Comparison of ENCODE assay signal across 11 cellular contexts in the genomic region with DNA sequence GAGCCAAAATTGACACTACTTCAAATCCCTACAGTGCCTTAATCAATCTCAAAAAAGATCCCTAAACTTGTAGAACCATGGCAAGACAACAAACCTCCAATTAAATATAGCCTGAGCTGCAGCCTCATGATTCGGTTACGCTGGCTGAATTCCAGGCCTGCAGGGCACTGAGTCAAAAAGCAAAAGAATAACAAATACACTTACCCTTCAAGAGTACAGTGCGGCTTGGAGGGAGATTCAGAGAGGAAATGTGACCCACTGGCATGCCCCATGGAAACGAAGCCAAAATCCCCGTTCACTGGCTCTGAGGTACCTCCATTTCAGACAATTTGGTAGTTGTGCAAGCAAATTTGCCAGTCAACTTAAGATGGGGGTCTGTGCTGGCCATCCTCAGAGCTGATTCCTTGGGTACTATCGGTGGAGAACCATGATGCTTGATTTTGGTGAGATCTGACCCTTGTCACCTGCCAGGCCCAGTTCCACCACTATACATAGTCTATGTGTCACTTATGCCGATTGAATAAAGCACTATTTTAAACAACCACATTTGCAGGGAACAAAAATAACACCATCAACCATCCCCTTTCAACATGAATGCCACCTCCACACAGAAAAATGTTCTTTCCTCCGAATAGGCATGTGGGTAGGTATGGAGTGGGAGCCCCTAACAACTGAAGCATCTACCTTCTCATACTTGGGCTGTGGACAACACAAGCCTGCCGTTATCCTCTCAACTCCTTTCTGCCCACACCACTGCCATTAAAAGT. TPM values are rescaled to one million over a fixed set of nuclear protein-coding genes. Genes with fewer than 3 reads are reported as not detected.
DNase-seq lines count a peak whose midpoint lies in the region; ATAC-seq and TF ChIP-seq lines count a peak whose summit lies in the region.
"Had no signal": no experiment of that assay in that cellular context is flagged by ENCODE, and none has a peak within 500 bp of the region (broad histone marks: within the 10 kb centered on the region; RNA-seq: fewer than 3 reads in every experiment).

No MANE protein-coding gene starts in this region.

- H3K9ac ChIP-seq in mesendoderm (ENCODE audit: low read length) = no peak overlapping the region

- H3K18ac ChIP-seq in mesendoderm (ENCODE audit: low read length) = no peak overlapping the region

- in situ Hi-C loops in SK-MEL-5 (cut with HindIII; ENCODE audit: low pct_unique_long_range_greater_than_20kb, low sequenced_read_pairs) = no loop called here

- no peak overlapping the region for H3K23ac ChIP-seq in mesendoderm (ENCODE audit: low read length)

- H3K4me3 ChIP-seq in mesendoderm (ENCODE audit: low read length) = no peak overlapping the region

- DNase-seq in SK-MEL-5 (ENCODE audit: low read depth, low spot score) (peak; percentile 73), foreskin melanocyte (peak; percentile 91), stromal cell of bone marrow (ENCODE audit: low read depth) (peak; percentile 59), mesendoderm (no peak)
- no peak for DNase-seq in stimulated activated CD4-positive, alpha-beta T cell treated with anti-CD3 and anti-CD28 coated beads, Interleukin-12 subunit alpha, Interleukin-12 subunit beta, amount 100 ng/mL, for 4 hours
- DNase-seq in activated CD4-positive, alpha-beta T cell treated with anti-CD3 and anti-CD28 coated beads for 36 hours = no peak
- DNase-seq: activated naive CD8-positive, alpha-beta T cell treated with anti-CD3 and anti-CD28 coated beads for 36 hours; hypothalamus; NCI-H510A had no signal

- no peak for TF ChIP-seq RAD21 in Ishikawa (IDR thresholded peaks at IDR 0.05; ENCODE audit: low read depth)

- no peaks in the 10 kb centered on the region for H3K36me3 ChIP-seq in mesendoderm (ENCODE audit: control insufficient read depth, insufficient read depth, low read length)

- no peaks in the 10 kb centered on the region for H3K4me1 ChIP-seq in mesendoderm (ENCODE audit: control insufficient read depth, low read depth, low read length)

- H3K79me1 ChIP-seq in mesendoderm (ENCODE audit: low read length) = no peaks in the 10 kb centered on the region

- no peaks in the 10 kb centered on the region for H3K27me3 ChIP-seq in mesendoderm (ENCODE audit: insufficient read depth, low read length, poor library complexity)

- no peak overlapping the region for H3K4me2 ChIP-seq in mesendoderm (ENCODE audit: low read length)

- no peak overlapping the region for H3K4ac ChIP-seq in mesendoderm (ENCODE audit: low read depth, low read length)

- CTCF ChIA-PET in activated CD4-positive, alpha-beta T cell treated with anti-CD3 and anti-CD28 coated beads for 36 hours (lab: Charles Lee) = no interaction called here

- POLR2A ChIA-PET in activated CD4-positive, alpha-beta T cell treated with anti-CD3 and anti-CD28 coated beads for 36 hours (lab: Charles Lee) = no interaction called here

- H3K27me3 Mint-ChIP-seq in activated CD4-positive, alpha-beta T cell treated with anti-CD3 and anti-CD28 coated beads for 36 hours = peaks cover 2% of the 10 kb centered on the region

- no peak overlapping the region for H2BK15ac ChIP-seq in mesendoderm (replicated peaks; ENCODE audit: low read depth)

- no peak for TF ChIP-seq EP300 in Ishikawa (IDR thresholded peaks at IDR 0.05; ENCODE audit: borderline replicate concordance)

- no peaks in the 10 kb centered on the region for H3K9me3 Mint-ChIP-seq in activated CD4-positive, alpha-beta T cell treated with anti-CD3 and anti-CD28 coated beads for 36 hours (ENCODE audit: low read depth)
- H3K9me3 Mint-ChIP-seq: activated naive CD8-positive, alpha-beta T cell treated with anti-CD3 and anti-CD28 coated beads for 36 hours had no signal

- no peaks in the 10 kb centered on the region for H3K36me3 Mint-ChIP-seq in activated CD4-positive, alpha-beta T cell treated with anti-CD3 and anti-CD28 coated beads for 36 hours (ENCODE audit: low read depth)
- H3K36me3 Mint-ChIP-seq: activated naive CD8-positive, alpha-beta T cell treated with anti-CD3 and anti-CD28 coated beads for 36 hours had no signal

- no peak overlapping the region for H3K27ac ChIP-seq in mesendoderm (ENCODE audit: low read depth, low read length)

- WGBS in mesendoderm (ENCODE audit: extremely low coverage, insufficient coverage, low lambda C conversion rate) = no CpG with 5 or more reads among the region's 9 CpGs

- H3K56ac ChIP-seq in mesendoderm (ENCODE audit: low read length) = no peak overlapping the region

- no peaks in the 10 kb centered on the region for H3K79me2 ChIP-seq in mesendoderm (ENCODE audit: control insufficient read depth, insufficient read depth, low read length)

- intact Hi-C loops in activated CD4-positive, alpha-beta T cell treated with anti-CD3 and anti-CD28 coated beads for 36 hours (cut with DNase I, micrococcal nuclease) = no loop called here

- H4K8ac ChIP-seq in mesendoderm (ENCODE audit: low read depth, low read length) = no peak overlapping the region

- no peak overlapping the region for H2BK120ac ChIP-seq in mesendoderm (ENCODE audit: low read depth, low read length)

- no peak overlapping the region for H3K4me3 Mint-ChIP-seq in activated CD4-positive, alpha-beta T cell treated with anti-CD3 and anti-CD28 coated beads for 36 hours
- H3K4me3 Mint-ChIP-seq: activated naive CD8-positive, alpha-beta T cell treated with anti-CD3 and anti-CD28 coated beads for 36 hours had no signal

- H2AK5ac ChIP-seq in mesendoderm (ENCODE audit: low read length) = no peak overlapping the region

- ATAC-seq in activated CD4-positive, alpha-beta T cell treated with anti-CD3 and anti-CD28 coated beads for 36 hours = no peak

- no peak overlapping the region for H4K5ac ChIP-seq in mesendoderm (ENCODE audit: low read length)

- no peaks in the 10 kb centered on the region for H3K4me1 Mint-ChIP-seq in activated CD4-positive, alpha-beta T cell treated with anti-CD3 and anti-CD28 coated beads for 36 hours
- H3K4me1 Mint-ChIP-seq: activated naive CD8-positive, alpha-beta T cell treated with anti-CD3 and anti-CD28 coated beads for 36 hours had no signal

- H3K27ac Mint-ChIP-seq in activated CD4-positive, alpha-beta T cell treated with anti-CD3 and anti-CD28 coated beads for 36 hours = no peak overlapping the region
- H3K27ac Mint-ChIP-seq: activated naive CD8-positive, alpha-beta T cell treated with anti-CD3 and anti-CD28 coated beads for 36 hours had no signal

- no peak overlapping the region for H2BK5ac ChIP-seq in mesendoderm (ENCODE audit: low read length)

TF ChIP-seq in Ishikawa, 13 proteins besides CTCF, POLR2A, EP300 and RAD21:
- TF ChIP-seq CEBPB (IDR thresholded peaks at IDR 0.05) (no peak), FOXM1 (IDR thresholded peaks at IDR 0.05; ENCODE audit: borderline replicate concordance, low read depth) (no peak), NFIC (IDR thresholded peaks at IDR 0.05) (peak; percentile 36; the same call in 1 of the 2 replicates), TCF12 (IDR thresholded peaks at IDR 0.05; ENCODE audit: low read depth) (no peak), TEAD4 (IDR thresholded peaks at IDR 0.05) (no peak), EGR1 (IDR thresholded peaks at IDR 0.05) (no peak), TAF1 (IDR thresholded peaks at IDR 0.05; ENCODE audit: low read depth) (no peak), REST (IDR thresholded peaks at IDR 0.05; ENCODE audit: low read depth) (no peak), USF1 (IDR thresholded peaks at IDR 0.05) (no peak), YY1 (IDR thresholded peaks at IDR 0.05; ENCODE audit: low read depth) (no peak), ZBTB7A (IDR thresholded peaks at IDR 0.05; ENCODE audit: low read depth) (no peak), CREB1 (IDR thresholded peaks at IDR 0.05; ENCODE audit: low read depth) (no peak)
- TF ChIP-seq, protein P1, sequence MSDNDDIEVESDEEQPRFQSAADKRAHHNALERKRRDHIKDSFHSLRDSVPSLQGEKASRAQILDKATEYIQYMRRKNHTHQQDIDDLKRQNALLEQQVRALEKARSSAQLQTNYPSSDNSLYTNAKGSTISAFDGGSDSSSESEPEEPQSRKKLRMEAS (IDR thresholded peaks at IDR 0.05) = peak; percentile 63

RNA-seq across cellular contexts. Expression of gene C4orf54, which starts 2.1 kb away (rescaled TPM):
- 0.08 and 0.13 TPM in 2 replicates for total RNA-seq in SK-MEL-5 (2014; rRNA removed; shearing (Covaris generic))
- polyA plus RNA-seq in SK-MEL-5 (2015; cell fraction: cytosol; rRNA removed) = 0.05 TPM in 2 replicates
- 0.11 and 0.24 TPM in 2 replicates for polyA plus RNA-seq in SK-MEL-5 (2015; cell fraction: nucleus; rRNA removed)
- 0.03 TPM for polyA plus RNA-seq in mesendoderm (2013, experiment 1 of 2)
- 0.03 TPM for polyA plus RNA-seq in mesendoderm (2013, experiment 2 of 2)
- not detected for total RNA-seq in activated CD4-positive, alpha-beta T cell treated with anti-CD3 and anti-CD28 coated beads for 36 hours
- total RNA-seq: activated naive CD8-positive, alpha-beta T cell treated with anti-CD3 and anti-CD28 coated beads for 36 hours; osteocyte had no signal

Comparison
In these comparisons a context has a peak if more than half of its experiments do, and no peak if none do; other contexts are left out.
1. DNase-seq: peak in SK-MEL-5 (single experiment), foreskin melanocyte (single experiment) and stromal cell of bone marrow (single experiment); none in mesendoderm (single experiment), stimulated activated CD4-positive, alpha-beta T cell treated with anti-CD3 and anti-CD28 coated beads, Interleukin-12 subunit alpha, Interleukin-12 subunit beta, amount 100 ng/mL, for 4 hours (single experiment) and activated CD4-positive, alpha-beta T cell treated with anti-CD3 and anti-CD28 coated beads for 36 hours (single experiment).